ENCODE assay signal across 19 cellular contexts in genomic region chr3:29763115-29763514, GRCh38.
"Had no signal": no experiment of that assay in that cellular context is flagged by ENCODE, and none has a peak within 500 bp of the region (broad histone marks: within the 10 kb centered on the region; RNA-seq: fewer than 3 reads in every experiment).

No MANE protein-coding gene starts in this region.

- H3K9me3 ChIP-seq: heart left ventricle, mucosa of descending colon had no signal

- ATAC-seq: activated CD8-positive, alpha-beta T cell treated with anti-CD3 and anti-CD28 coated beads, Interleukin-2, amount 10 ng/mL, durations not matched to agents 7 days and 5 days; esophagus mucosa; heart left ventricle; left lobe of liver; mucosa of descending colon; natural killer cell treated with Interleukin-12 subunit alpha and Interleukin-12 subunit beta and Interleukin-15 and Interleukin-18, amount 100 ng/mL, for 72 hours; right cardiac atrium; stimulated activated naive B cell treated with anti-CD40 and anti-IgM and Interleukin-4, amounts not matched to agents 10 μg/mL and 1 μg/mL and 100 μg/mL, for 72 hours had no signal

- H3K36me3 ChIP-seq: heart left ventricle had no signal

- H3K4me3 ChIP-seq: heart left ventricle, mucosa of descending colon had no signal

- DNase-seq: activated CD4-positive, alpha-beta T cell treated with anti-CD3 and anti-CD28 coated beads for 4 hours; activated CD8-positive, alpha-beta memory T cell treated with anti-CD3 and anti-CD28 coated beads, Interleukin-2, amount 50 U/mL, for 48 hours; activated CD8-positive, alpha-beta T cell treated with anti-CD3 and anti-CD28 coated beads, Interleukin-2, amount 10 ng/mL, durations not matched to agents 7 days and 5 days; activated naive CD8-positive, alpha-beta T cell treated with anti-CD3 and anti-CD28 coated beads, Interleukin-2, amount 10 ng/mL, durations not matched to agents 7 days and 5 days; aorta; heart left ventricle; islet precursor cell; mammary epithelial cell; mucosa of descending colon; nucleus accumbens; right cardiac atrium; stimulated activated CD4-positive, alpha-beta T cell treated with anti-CD3 and anti-CD28 coated beads, Interleukin-2, amount 100 ng/mL, for 24 hours; stimulated activated naive B cell treated with anti-CD40 and anti-IgM and Interleukin-4, amounts not matched to agents 10 μg/mL and 1 μg/mL and 100 μg/mL, for 72 hours; T1000; trophoblast cell had no signal

- H3K27me3 ChIP-seq: heart left ventricle had no signal

- H3K36me3 Mint-ChIP-seq: activated naive CD8-positive, alpha-beta T cell treated with anti-CD3 and anti-CD28 coated beads, Interleukin-2, amount 10 ng/mL, durations not matched to agents 7 days and 5 days; natural killer cell treated with Interleukin-12 subunit alpha and Interleukin-12 subunit beta and Interleukin-15 and Interleukin-18, amount 100 ng/mL, for 72 hours; stimulated activated naive B cell treated with anti-CD40 and anti-IgM and Interleukin-4, amounts not matched to agents 10 μg/mL and 1 μg/mL and 100 μg/mL, for 72 hours had no signal

- H3K27ac Mint-ChIP-seq: activated CD8-positive, alpha-beta T cell treated with anti-CD3 and anti-CD28 coated beads, Interleukin-2, amount 10 ng/mL, durations not matched to agents 7 days and 5 days; activated naive CD8-positive, alpha-beta T cell treated with anti-CD3 and anti-CD28 coated beads, Interleukin-2, amount 10 ng/mL, durations not matched to agents 7 days and 5 days; natural killer cell treated with Interleukin-12 subunit alpha and Interleukin-12 subunit beta and Interleukin-15 and Interleukin-18, amount 100 ng/mL, for 72 hours; progenitor cell of endocrine pancreas; stimulated activated naive B cell treated with anti-CD40 and anti-IgM and Interleukin-4, amounts not matched to agents 10 μg/mL and 1 μg/mL and 100 μg/mL, for 72 hours had no signal

- H3K4me3 Mint-ChIP-seq: activated CD8-positive, alpha-beta T cell treated with anti-CD3 and anti-CD28 coated beads, Interleukin-2, amount 10 ng/mL, durations not matched to agents 7 days and 5 days; activated naive CD8-positive, alpha-beta T cell treated with anti-CD3 and anti-CD28 coated beads, Interleukin-2, amount 10 ng/mL, durations not matched to agents 7 days and 5 days; natural killer cell treated with Interleukin-12 subunit alpha and Interleukin-12 subunit beta and Interleukin-15 and Interleukin-18, amount 100 ng/mL, for 72 hours; stimulated activated naive B cell treated with anti-CD40 and anti-IgM and Interleukin-4, amounts not matched to agents 10 μg/mL and 1 μg/mL and 100 μg/mL, for 72 hours had no signal

- H3K27me3 Mint-ChIP-seq: natural killer cell treated with Interleukin-12 subunit alpha and Interleukin-12 subunit beta and Interleukin-15 and Interleukin-18, amount 100 ng/mL, for 72 hours; progenitor cell of endocrine pancreas; stimulated activated naive B cell treated with anti-CD40 and anti-IgM and Interleukin-4, amounts not matched to agents 10 μg/mL and 1 μg/mL and 100 μg/mL, for 72 hours had no signal

- H3K4me1 Mint-ChIP-seq: activated naive CD8-positive, alpha-beta T cell treated with anti-CD3 and anti-CD28 coated beads, Interleukin-2, amount 10 ng/mL, durations not matched to agents 7 days and 5 days; stimulated activated naive B cell treated with anti-CD40 and anti-IgM and Interleukin-4, amounts not matched to agents 10 μg/mL and 1 μg/mL and 100 μg/mL, for 72 hours had no signal

- H3K9me3 Mint-ChIP-seq: activated naive CD8-positive, alpha-beta T cell treated with anti-CD3 and anti-CD28 coated beads, Interleukin-2, amount 10 ng/mL, durations not matched to agents 7 days and 5 days; stimulated activated naive B cell treated with anti-CD40 and anti-IgM and Interleukin-4, amounts not matched to agents 10 μg/mL and 1 μg/mL and 100 μg/mL, for 72 hours had no signal
